ENCODE assay signal across 2 cellular contexts in the genomic region with DNA sequence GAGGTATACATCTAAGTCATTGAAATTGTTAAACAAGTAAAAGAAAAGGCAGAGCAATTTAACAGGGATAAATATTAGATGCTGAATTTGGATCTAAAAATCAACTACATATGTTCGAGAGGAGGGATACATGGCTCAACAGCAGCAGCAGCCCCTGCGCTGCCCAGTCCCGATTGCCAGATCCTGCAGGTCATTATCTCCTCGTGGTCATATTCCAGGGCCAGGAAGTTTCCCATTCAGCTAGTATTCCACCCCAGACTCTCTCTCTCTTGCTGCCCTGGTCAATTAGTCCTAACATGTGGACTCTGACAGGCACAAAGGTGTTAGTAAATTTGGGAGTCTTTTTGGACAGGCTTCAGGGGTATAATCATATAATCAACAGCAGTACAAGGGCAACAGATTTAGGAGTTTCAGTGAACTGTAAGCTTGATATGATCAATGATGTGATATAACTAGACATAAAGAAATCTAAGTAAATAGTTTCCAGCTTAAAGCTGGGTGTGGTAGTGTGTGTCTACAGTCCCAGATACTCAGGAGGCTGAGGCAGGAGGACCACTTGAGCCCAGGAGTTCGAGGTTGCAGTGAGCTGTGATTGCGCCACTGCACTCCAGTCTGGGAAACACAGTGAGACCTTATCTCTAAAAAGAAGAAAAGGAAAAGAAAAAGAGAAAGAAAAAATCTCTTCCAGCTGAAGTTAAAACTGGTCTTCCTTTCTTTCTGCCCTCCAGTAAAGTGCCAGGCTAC.
TF ChIP-seq lines count a peak whose summit lies in the region.

No MANE protein-coding gene starts in this region.

TF ChIP-seq in HepG2, 621 proteins besides CTCF, POLR2A, EP300 and RAD21:
- TF ChIP-seq CEBPB (IDR thresholded peaks at IDR 0.05; ENCODE audit: borderline replicate concordance, low read depth, low read length), result 0 out of 2 replicates have a peak, but pooled peaks have one; percentile 13
- no peak for TF ChIP-seq ZNF510 (CRISPR knock-in tag; IDR thresholded peaks at IDR 0.05; ENCODE audit: low read depth)
- peak; percentile 79; the same call in 1 of the 2 replicates for TF ChIP-seq ZNF770 (CRISPR knock-in tag; IDR thresholded peaks at IDR 0.05)

TF ChIP-seq in K562, 482 proteins besides CTCF, POLR2A, EP300 and RAD21:
- TF ChIP-seq CHD1 (IDR thresholded peaks at IDR 0.05; ENCODE audit: low read length) (no peak), CEBPG (CRISPR knock-in tag; IDR thresholded peaks at IDR 0.05) (no peak), CEBPG (tag; conservative IDR thresholded peaks at IDR 0.05 in 1 of 2, IDR thresholded peaks at IDR 0.05 in 1 of 2) (0 out of 4 replicates have a peak, but pooled peaks of 1 of the 2 experiments have one; percentile 26), KDM1A (IDR thresholded peaks at IDR 0.05) (0 out of 4 replicates have a peak, but pooled peaks of 1 of the 2 experiments have one; percentile 22), CEBPB (tag; IDR thresholded peaks at IDR 0.05) (peak; percentile 75), HMGXB4 (CRISPR knock-in tag; IDR thresholded peaks at IDR 0.05) (no peak), ZNF174 (CRISPR knock-in tag; IDR thresholded peaks at IDR 0.05) (no peak), ATF3 (IDR thresholded peaks at IDR 0.05) (no peak), ATF3 (CRISPR knock-in tag; conservative IDR thresholded peaks at IDR 0.05) (no peak), ZNF324 (CRISPR knock-in tag; IDR thresholded peaks at IDR 0.05) (no peak), SMARCC2 (IDR thresholded peaks at IDR 0.05; ENCODE audit: low read depth) (no peak)
TF ChIP-seq in K562: peak in this region for 3.
